9 cellular contexts compared by ENCODE assay signal in the genomic region with DNA sequence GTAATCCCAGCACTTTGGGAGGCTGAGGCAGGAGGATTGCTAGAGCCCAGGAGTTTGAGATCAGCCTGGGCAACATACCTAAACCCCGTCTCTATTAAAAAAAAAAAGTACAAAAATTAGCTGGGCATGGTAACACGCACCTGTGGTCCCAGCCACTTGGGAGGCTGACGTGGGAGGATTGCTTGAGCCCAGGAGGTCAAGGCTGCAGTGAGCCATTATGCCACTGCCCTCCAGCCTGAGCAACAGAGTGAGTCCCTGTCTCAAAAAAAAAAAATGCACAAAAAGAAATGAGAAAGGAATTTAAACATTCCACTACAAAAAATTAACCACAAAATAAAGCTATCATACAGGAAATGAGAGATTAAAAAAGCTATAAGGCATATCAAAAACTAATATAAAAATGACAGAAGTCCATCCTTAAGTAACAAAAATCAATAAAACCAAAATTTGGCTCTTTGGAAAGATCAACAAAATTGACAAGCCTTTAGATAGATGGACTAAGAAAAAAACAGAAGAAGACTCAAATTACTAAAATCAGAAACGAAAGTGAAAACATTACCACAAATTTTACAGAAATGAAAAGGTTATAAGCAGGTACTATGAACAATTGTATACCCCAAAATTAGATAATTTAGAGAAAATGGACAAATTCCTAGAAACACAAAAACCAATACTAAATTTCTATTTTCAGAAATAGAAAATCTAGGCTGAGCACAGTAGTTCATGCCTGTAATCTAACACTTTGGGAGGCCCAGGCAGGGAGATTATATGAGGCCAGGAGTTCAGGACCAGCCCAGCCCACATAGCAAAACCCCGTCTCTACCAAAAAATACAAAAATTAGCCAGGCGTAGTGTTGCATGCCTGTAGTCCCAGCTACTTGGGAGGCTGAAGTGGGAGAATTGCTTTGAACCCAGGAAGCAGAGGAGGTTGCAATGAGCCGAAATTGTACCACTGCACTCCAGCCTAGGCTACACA.
DNase-seq lines count a peak whose midpoint lies in the region; ATAC-seq lines count a peak whose summit lies in the region.
"Had no signal": no experiment of that assay in that cellular context is flagged by ENCODE, and none has a peak within 500 bp of the region (broad histone marks: within the 10 kb centered on the region; RNA-seq: fewer than 3 reads in every experiment).

No MANE protein-coding gene starts in this region.

- peaks cover 9% of the 10 kb centered on the region for H3K9me3 Mint-ChIP-seq in activated T-cell treated with anti-CD3 and anti-CD28 coated beads, Interleukin-2, amount 50 U/mL, for 24 hours
- H3K9me3 Mint-ChIP-seq in stimulated activated memory B cell treated with anti-CD40 and anti-IgM and Interleukin-4, amounts not matched to agents 10 μg/mL and 1 μg/mL and 100 μg/mL, for 72 hours = peaks cover 16% of the 10 kb centered on the region

- H3K4me1 Mint-ChIP-seq in activated T-cell treated with anti-CD3 and anti-CD28 coated beads, Interleukin-2, amount 50 U/mL, for 24 hours (ENCODE audit: low read depth) = peaks cover 11% of the 10 kb centered on the region
- peaks cover 15% of the 10 kb centered on the region for H3K4me1 Mint-ChIP-seq in stimulated activated memory B cell treated with anti-CD40 and anti-IgM and Interleukin-4, amounts not matched to agents 10 μg/mL and 1 μg/mL and 100 μg/mL, for 72 hours

- H3K36me3 Mint-ChIP-seq in activated T-cell treated with anti-CD3 and anti-CD28 coated beads, Interleukin-2, amount 50 U/mL, for 24 hours (ENCODE audit: low read depth) = peaks cover 6% of the 10 kb centered on the region
- peaks cover 18% of the 10 kb centered on the region for H3K36me3 Mint-ChIP-seq in stimulated activated memory B cell treated with anti-CD40 and anti-IgM and Interleukin-4, amounts not matched to agents 10 μg/mL and 1 μg/mL and 100 μg/mL, for 72 hours

- peaks cover 9% of the 10 kb centered on the region for H3K27me3 Mint-ChIP-seq in activated T-cell treated with anti-CD3 and anti-CD28 coated beads, Interleukin-2, amount 50 U/mL, for 24 hours
- H3K27me3 Mint-ChIP-seq in stimulated activated memory B cell treated with anti-CD40 and anti-IgM and Interleukin-4, amounts not matched to agents 10 μg/mL and 1 μg/mL and 100 μg/mL, for 72 hours = peaks cover 9% of the 10 kb centered on the region

- H3K27ac Mint-ChIP-seq in activated T-cell treated with anti-CD3 and anti-CD28 coated beads, Interleukin-2, amount 50 U/mL, for 24 hours = peak overlapping the region; percentile 59
- no peak overlapping the region for H3K27ac Mint-ChIP-seq in stimulated activated memory B cell treated with anti-CD40 and anti-IgM and Interleukin-4, amounts not matched to agents 10 μg/mL and 1 μg/mL and 100 μg/mL, for 72 hours

- DNase-seq in activated T-cell treated with anti-CD3 and anti-CD28 coated beads, Interleukin-2, amount 50 U/mL, for 24 hours = no peak
- no peak for DNase-seq in activated T-cell treated with anti-CD3 and anti-CD28 coated beads, Interleukin-2, amount 50 U/mL, for 48 hours
- DNase-seq in iPS-NIHi7 (ENCODE audit: extremely low spot score) = no peak
- DNase-seq in SW 1271 (lab: John Stamatoyannopoulos, UW) = no peak
- DNase-seq: NCI-H524 treated with DMSO at 0.1 percent for 48 hours had no signal

- ATAC-seq in HG02610 (IDR thresholded peaks at IDR 0.05; ENCODE audit: unreplicated experiment) (peak; percentile 66), HG03457 (IDR thresholded peaks at IDR 0.05; ENCODE audit: unreplicated experiment) (peak; percentile 82), HG02763 (IDR thresholded peaks at IDR 0.05; ENCODE audit: unreplicated experiment) (no peak)
- ATAC-seq in stimulated activated memory B cell treated with anti-CD40 and anti-IgM and Interleukin-4, amounts not matched to agents 10 μg/mL and 1 μg/mL and 100 μg/mL, for 72 hours = peak; percentile 51

- no peak overlapping the region for H3K4me3 Mint-ChIP-seq in activated T-cell treated with anti-CD3 and anti-CD28 coated beads, Interleukin-2, amount 50 U/mL, for 24 hours
- H3K4me3 Mint-ChIP-seq in stimulated activated memory B cell treated with anti-CD40 and anti-IgM and Interleukin-4, amounts not matched to agents 10 μg/mL and 1 μg/mL and 100 μg/mL, for 72 hours = no peak overlapping the region
